13 cellular contexts compared by ENCODE assay signal in genomic region chr3:157122116-157122515, GRCh38. TPM values are rescaled to one million over a fixed set of nuclear protein-coding genes. Genes with fewer than 3 reads are reported as not detected.
DNase-seq lines count a peak whose midpoint lies in the region; ATAC-seq, FAIRE-seq and TF ChIP-seq lines count a peak whose summit lies in the region.
"Had no signal": no experiment of that assay in that cellular context is flagged by ENCODE, and none has a peak within 500 bp of the region (broad histone marks: within the 10 kb centered on the region; RNA-seq: fewer than 3 reads in every experiment).

No MANE protein-coding gene starts in this region.

- no peak for TF ChIP-seq CTCF in omental fat pad (IDR thresholded peaks at IDR 0.05)

- FAIRE-seq in GM12891 (lab: Jason Lieb, UNC) = no peak
- FAIRE-seq: GM19239 had no signal

- DNase-seq in Daoy (ENCODE audit: low read depth) (peak; percentile 86), MV-4-11 (lab: John Stamatoyannopoulos, UW) (peak; percentile 70), dermis blood vessel endothelial cell (peak; percentile 47), omental fat pad (ENCODE audit: low spot score) (no peak), anterior cingulate cortex (lab: John Stamatoyannopoulos, UW) (no peak), HuH-7.5 (ENCODE audit: low spot score) (no peak), GM12891 (ENCODE audit: insufficient read length, low spot score) (no peak), ecto neural progenitor cell (ENCODE audit: low spot score) (no peak)
- DNase-seq: GF-D8; mesendoderm; NCI-H1105; stimulated activated CD4-positive, alpha-beta T cell treated with anti-CD3 and anti-CD28 coated beads, Interleukin-4, amount 100 ng/mL, for 1 hour had no signal

- peak; percentile 63 for ATAC-seq in omental fat pad (ENCODE audit: low FRiP score)

- TF ChIP-seq POLR2A in GM12891 (IDR thresholded peaks at IDR 0.05; ENCODE audit: low read depth, low read length) = no peak

TF ChIP-seq in GM12891, 5 proteins besides CTCF, POLR2A, EP300 and RAD21:
- TF ChIP-seq SPI1 (IDR thresholded peaks at IDR 0.05; ENCODE audit: low read depth, low read length) (no peak), TAF1 (IDR thresholded peaks at IDR 0.05; ENCODE audit: low read depth, low read length) (no peak), POU2F2 (IDR thresholded peaks at IDR 0.05; ENCODE audit: low read depth, low read length) (no peak), PAX5 (IDR thresholded peaks at IDR 0.05; ENCODE audit: insufficient read depth, low read length, severe bottlenecking) (no peak), POLR2AphosphoS5 (IDR thresholded peaks at IDR 0.05; ENCODE audit: low read depth, low read length) (no peak)

RNA-seq across cellular contexts. Expression of gene CCNL1, which starts 37.8 kb away (rescaled TPM):
- total RNA-seq in Daoy (2014; rRNA removed; shearing (Covaris generic)) = 91.7 and 94.9 TPM in 2 replicates
- total RNA-seq in dermis blood vessel endothelial cell (87.8 and 195 TPM in 2 replicates), omental fat pad (100 to 1,000 TPM; 378 to 875 (median 605) TPM)
- 114 TPM for polyA plus RNA-seq in GM12891 (2012; ENCODE audit: low read depth, missing spikeins)

Comparison
In these comparisons a context has a peak if more than half of its experiments do, and no peak if none do; other contexts are left out.
1. DNase-seq: peak in Daoy (single experiment), MV-4-11 (single experiment) and dermis blood vessel endothelial cell (single experiment); none in omental fat pad (single experiment), anterior cingulate cortex (0 of 58), HuH-7.5 (single experiment), GM12891 (single experiment) and ecto neural progenitor cell (single experiment).